Comparison of ENCODE assay signal across 13 cellular contexts in the genomic region with DNA sequence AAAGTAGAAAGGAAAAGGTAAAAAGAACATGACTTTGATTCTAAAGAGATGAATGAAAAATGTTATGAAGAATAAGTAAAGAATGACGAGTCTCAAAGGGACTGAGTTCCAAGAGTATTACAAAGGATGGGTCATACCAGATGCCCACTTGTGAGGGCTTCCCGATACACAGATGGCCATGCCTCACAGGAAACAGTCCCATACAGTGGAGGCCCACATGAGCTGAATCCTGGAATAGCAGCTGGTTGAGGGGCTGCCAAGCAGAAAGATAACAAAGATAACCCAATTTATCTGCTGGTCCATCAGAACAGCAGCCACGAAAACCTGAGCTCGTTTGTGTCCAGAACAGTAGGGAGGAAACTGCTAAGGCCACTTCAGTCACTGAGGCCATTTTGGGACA. TPM values are rescaled to one million over a fixed set of nuclear protein-coding genes. Genes with fewer than 3 reads are reported as not detected.
DNase-seq lines count a peak whose midpoint lies in the region; ATAC-seq, FAIRE-seq and TF ChIP-seq lines count a peak whose summit lies in the region.
"Had no signal": no experiment of that assay in that cellular context is flagged by ENCODE, and none has a peak within 500 bp of the region (broad histone marks: within the 10 kb centered on the region; RNA-seq: fewer than 3 reads in every experiment).

No MANE protein-coding gene starts in this region.

- H3K4me1 Mint-ChIP-seq in activated CD8-positive, alpha-beta memory T cell treated with anti-CD3 and anti-CD28 coated beads, Interleukin-2, amount 10 ng/mL, durations not matched to agents 7 days and 5 days: peaks cover 48% of the 10 kb centered on the region

- H3K4me3 ChIP-seq in heart left ventricle (peak overlapping the region in 2 of 12 donors; percentile 1 to 6), WI38 (ENCODE audit: low read depth, low read length) (peak overlapping the region; percentile 29), foreskin fibroblast (ENCODE audit: low read depth in 1 of 2, low read length in 2 of 2) (peak overlapping the region; percentile 4 to 8), spleen (no peak overlapping the region)
- H3K4me3 ChIP-seq: GM23338 had no signal

- no peak for DNase-seq in heart left ventricle
- DNase-seq in cardiac septum (ENCODE audit: low spot score): no peak
- DNase-seq in foreskin fibroblast: peak; percentile 77 to 78
- DNase-seq in spleen: no peak
- no peak for DNase-seq in activated CD8-positive, alpha-beta memory T cell treated with anti-CD3 and anti-CD28 coated beads, Interleukin-2, amount 10 ng/mL, durations not matched to agents 7 days and 5 days
- DNase-seq in GM12891 (ENCODE audit: insufficient read length, low spot score): no peak
- DNase-seq in T-helper 1 cell: no peak
- DNase-seq: activated CD4-positive, alpha-beta memory T cell treated with anti-CD3 and anti-CD28 coated beads, Interleukin-2, amount 10 ng/mL, durations not matched to agents 7 days and 5 days; GDM1; left cardiac atrium; NCI-H69 had no signal

- H3K36me3 ChIP-seq in heart left ventricle: peaks cover 0 to 70% (median 56%) of the 10 kb centered on the region in 9 donors
- peaks cover 0 to 70% (median 32%) of the 10 kb centered on the region in 6 donors for H3K36me3 ChIP-seq in spleen

- H3K9me3 ChIP-seq in heart left ventricle (no peaks in the 10 kb centered on the region), spleen (no peaks in the 10 kb centered on the region)

- no peak overlapping the region for H3K4me3 Mint-ChIP-seq in activated CD8-positive, alpha-beta memory T cell treated with anti-CD3 and anti-CD28 coated beads, Interleukin-2, amount 10 ng/mL, durations not matched to agents 7 days and 5 days
- H3K4me3 Mint-ChIP-seq: activated CD4-positive, alpha-beta memory T cell treated with anti-CD3 and anti-CD28 coated beads, Interleukin-2, amount 10 ng/mL, durations not matched to agents 7 days and 5 days; GM23338 had no signal

- CTCF ChIA-PET in activated CD8-positive, alpha-beta memory T cell treated with anti-CD3 and anti-CD28 coated beads, Interleukin-2, amount 10 ng/mL, durations not matched to agents 7 days and 5 days (lab: Charles Lee): no interaction called here

- WGBS in heart left ventricle, 4 donors: 29 to 38% (median 34%) methylated on average over 4 of the region's 4 CpGs
- 49 to 80% (median 78%) methylated on average over 4 of the region's 4 CpGs for WGBS in spleen, 5 donors

- TF ChIP-seq POLR2A in heart left ventricle (IDR thresholded peaks at IDR 0.05) (no peak), spleen (IDR thresholded peaks at IDR 0.05) (no peak), GM12891 (IDR thresholded peaks at IDR 0.05; ENCODE audit: low read depth, low read length) (no peak)

- no peak overlapping the region for H3K27ac Mint-ChIP-seq in activated CD8-positive, alpha-beta memory T cell treated with anti-CD3 and anti-CD28 coated beads, Interleukin-2, amount 10 ng/mL, durations not matched to agents 7 days and 5 days
- H3K27ac Mint-ChIP-seq: activated CD4-positive, alpha-beta memory T cell treated with anti-CD3 and anti-CD28 coated beads, Interleukin-2, amount 10 ng/mL, durations not matched to agents 7 days and 5 days; GM23338 had no signal

- H3K27ac ChIP-seq in heart left ventricle (peak overlapping the region in 11 of 12 donors; percentile 5 to 50 (median 39)), spleen (peak overlapping the region in 5 of 8 donors; percentile 9 to 31 (median 18))

- no peaks in the 10 kb centered on the region for H3K9me3 Mint-ChIP-seq in activated CD8-positive, alpha-beta memory T cell treated with anti-CD3 and anti-CD28 coated beads, Interleukin-2, amount 10 ng/mL, durations not matched to agents 7 days and 5 days (ENCODE audit: low read depth)
- H3K9me3 Mint-ChIP-seq: activated CD4-positive, alpha-beta memory T cell treated with anti-CD3 and anti-CD28 coated beads, Interleukin-2, amount 10 ng/mL, durations not matched to agents 7 days and 5 days; GM23338 had no signal

- no peak for FAIRE-seq in GM12891 (lab: Jason Lieb, UNC)

- H3K36me3 Mint-ChIP-seq in activated CD8-positive, alpha-beta memory T cell treated with anti-CD3 and anti-CD28 coated beads, Interleukin-2, amount 10 ng/mL, durations not matched to agents 7 days and 5 days: peaks cover 67% of the 10 kb centered on the region

- H3K27me3 ChIP-seq in heart left ventricle (no peaks in the 10 kb centered on the region), spleen (replicated peaks in 1 of 7) (no peaks in the 10 kb centered on the region)

- no peaks in the 10 kb centered on the region for H3K27me3 Mint-ChIP-seq in activated CD8-positive, alpha-beta memory T cell treated with anti-CD3 and anti-CD28 coated beads, Interleukin-2, amount 10 ng/mL, durations not matched to agents 7 days and 5 days
- H3K27me3 Mint-ChIP-seq: activated CD4-positive, alpha-beta memory T cell treated with anti-CD3 and anti-CD28 coated beads, Interleukin-2, amount 10 ng/mL, durations not matched to agents 7 days and 5 days had no signal

- intact Hi-C loops in heart left ventricle (cut with DNase I) (loop anchor here in 7 of 10 donors (5.0 to 10.0 kb wide), 9 partner anchors 54 to 584 kb away; partner anchors contain the start of genes TIPARP (in 3 of the 7) and LEKR1 (in 2 of the 7)), cardiac septum (cut with DNase I) (loop anchor here (5.0 kb wide), 1 partner anchor 266 kb away; no protein-coding TSS in a partner anchor), spleen (cut with DNase I; ENCODE audit: low total_unique reads) (loop anchor here (10.0 kb wide), 3 partner anchors 124 to 584 kb away; partner anchors contain the start of gene TIPARP)

- TF ChIP-seq CTCF in heart left ventricle (IDR thresholded peaks at IDR 0.05) (no peak), WI38 (IDR thresholded peaks at IDR 0.05; ENCODE audit: low read depth, low read length) (no peak), foreskin fibroblast (IDR thresholded peaks at IDR 0.05; ENCODE audit: low read depth, low read length) (no peak), spleen (IDR thresholded peaks at IDR 0.05 in 8 of 11, conservative IDR thresholded peaks at IDR 0.05 in 3 of 11) (no peak)

- ATAC-seq in heart left ventricle: no peak
- ATAC-seq in activated CD8-positive, alpha-beta memory T cell treated with anti-CD3 and anti-CD28 coated beads, Interleukin-2, amount 10 ng/mL, durations not matched to agents 7 days and 5 days: no peak
- ATAC-seq: GM23338, left cardiac atrium had no signal

- H3K4me1 ChIP-seq in heart left ventricle (peaks cover 13 to 81% (median 75%) of the 10 kb centered on the region in 12 donors), spleen (peaks cover 18 to 87% (median 57%) of the 10 kb centered on the region in 6 donors)

TF ChIP-seq in GM12891, 5 proteins besides CTCF, POLR2A, EP300 and RAD21:
- TF ChIP-seq TAF1 (IDR thresholded peaks at IDR 0.05; ENCODE audit: low read depth, low read length) (no peak), SPI1 (IDR thresholded peaks at IDR 0.05; ENCODE audit: low read depth, low read length) (no peak), POLR2AphosphoS5 (IDR thresholded peaks at IDR 0.05; ENCODE audit: low read depth, low read length) (no peak), POU2F2 (IDR thresholded peaks at IDR 0.05; ENCODE audit: low read depth, low read length) (no peak), PAX5 (IDR thresholded peaks at IDR 0.05; ENCODE audit: insufficient read depth, low read length, severe bottlenecking) (no peak)

RNA-seq across cellular contexts. Expression of gene SSR3, which starts 3.7 kb away (rescaled TPM):
- total RNA-seq in heart left ventricle (100 to 1,000 TPM; 171 to 456 (median 197) TPM), cardiac septum (155 TPM), spleen (100 to 1,000 TPM in 4 of 7 donors, 10 to 100 TPM in 3; 88.0 to 123 (median 107) TPM)
- polyA plus RNA-seq in heart left ventricle (100 to 1,000 TPM; 112 to 900 TPM), spleen (10 to 100 TPM; 36.6 to 72.9 (median 49.0) TPM)
- total RNA-seq in activated CD8-positive, alpha-beta memory T cell treated with anti-CD3 and anti-CD28 coated beads, Interleukin-2, amount 10 ng/mL, durations not matched to agents 7 days and 5 days: 100 to 1,000 TPM; 121 to 147 TPM
- polyA plus RNA-seq in GM12891 (2012; ENCODE audit: low read depth, missing spikeins): 139 TPM

Comparison
In these comparisons a context has a peak if more than half of its experiments do, and no peak if none do; other contexts are left out.
1. DNase-seq: peak in foreskin fibroblast (2 of 2); none in heart left ventricle (0 of 5), cardiac septum (single experiment), spleen (single experiment), activated CD8-positive, alpha-beta memory T cell treated with anti-CD3 and anti-CD28 coated beads, Interleukin-2, amount 10 ng/mL, durations not matched to agents 7 days and 5 days (single experiment), GM12891 (single experiment) and T-helper 1 cell (0 of 5).
2. H3K4me3 ChIP-seq: peak in WI38 (single experiment) and foreskin fibroblast (2 of 2); none in spleen (0 of 8).